In the genomic region with DNA sequence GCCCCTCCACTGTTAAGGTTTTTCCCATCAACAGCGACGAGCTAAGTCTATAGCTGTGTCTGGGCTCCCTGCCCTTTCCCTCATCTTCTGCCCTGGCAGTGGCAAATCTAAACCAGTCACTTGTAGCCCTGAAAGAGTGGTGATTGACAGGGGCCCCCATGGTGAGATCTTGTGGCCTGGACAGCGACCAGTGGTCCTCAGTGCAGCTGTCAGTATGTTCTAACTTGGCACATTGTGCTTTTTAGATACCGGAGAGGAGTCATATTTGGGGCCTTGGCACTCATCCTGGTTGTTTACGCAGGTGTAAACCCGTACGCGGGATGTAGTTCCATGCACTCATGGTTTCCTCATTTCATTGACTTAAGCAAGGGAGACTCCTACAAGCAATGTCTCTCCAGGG, we compare ENCODE assay signal across 24 cellular contexts. TPM values are rescaled to one million over a fixed set of nuclear protein-coding genes. Genes with fewer than 3 reads are reported as not detected.
DNase-seq lines count a peak whose midpoint lies in the region; ATAC-seq and TF ChIP-seq lines count a peak whose summit lies in the region.
"Had no signal": no experiment of that assay in that cellular context is flagged by ENCODE, and none has a peak within 500 bp of the region (broad histone marks: within the 10 kb centered on the region; RNA-seq: fewer than 3 reads in every experiment).

No MANE protein-coding gene starts in this region.

- H3K27ac ChIP-seq in IMR-90 (ENCODE audit: insufficient read depth, low read length) (no peak overlapping the region), gastroesophageal sphincter (peak overlapping the region in 3 of 4 donors; percentile 64 to 78 (median 74)), muscle layer of duodenum (ENCODE audit: low read length) (peak overlapping the region; percentile 62), thoracic aorta (peak overlapping the region; percentile 63 to 86), spleen (no peak overlapping the region)
- H3K27ac ChIP-seq: psoas muscle, skin epidermis, suprapubic skin had no signal

- TF ChIP-seq EP300 in gastroesophageal sphincter (IDR thresholded peaks at IDR 0.05): no peak

- H3K4ac ChIP-seq in IMR-90 (ENCODE audit: low read depth, low read length): no peak overlapping the region

- no peak overlapping the region for H3K14ac ChIP-seq in IMR-90 (replicated peaks; ENCODE audit: low read depth, low read length)

- no peak overlapping the region for H3K9ac ChIP-seq in IMR-90 (ENCODE audit: low read depth, low read length)

- no peak for TF ChIP-seq RAD21 in IMR-90 (IDR thresholded peaks at IDR 0.05; ENCODE audit: low read length)

- H3K36me3 ChIP-seq in IMR-90 (ENCODE audit: control insufficient read depth, insufficient read depth, low read length): peaks cover 12% of the 10 kb centered on the region
- H3K36me3 ChIP-seq in gastroesophageal sphincter: peaks cover 0 to 19% of the 10 kb centered on the region in 2 donors
- peaks cover 0 to 6% of the 10 kb centered on the region in 2 donors for H3K36me3 ChIP-seq in muscle layer of duodenum (ENCODE audit: control insufficient read depth in 1 of 2, insufficient read depth in 2 of 2, low read length in 2 of 2)
- peaks cover 7% of the 10 kb centered on the region for H3K36me3 ChIP-seq in thoracic aorta
- no peaks in the 10 kb centered on the region for H3K36me3 ChIP-seq in spleen
- H3K36me3 ChIP-seq: suprapubic skin had no signal

- DNase-seq in IMR-90: no peak
- DNase-seq in thoracic aorta (ENCODE audit: low spot score): no peak
- DNase-seq in spleen: no peak
- no peak for DNase-seq in dermis blood vessel endothelial cell
- no peak for DNase-seq in DMS53 treated with DMSO at 0.1 percent for 48 hours (lab: John Stamatoyannopoulos, UW; ENCODE audit: unreplicated experiment)
- DNase-seq: activated CD4-positive, alpha-beta T cell treated with anti-CD3 and anti-CD28 coated beads for 1 hour; activated CD8-positive, alpha-beta T cell treated with anti-CD3 and anti-CD28 coated beads for 36 hours; activated naive CD8-positive, alpha-beta T cell treated with anti-CD3 and anti-CD28 coated beads for 36 hours; CD4-positive, CD25-positive, alpha-beta regulatory T cell; cerebellar nuclear complex; DMS153; effector CD4-positive, alpha-beta T cell; erythroblast; foreskin fibroblast; KBM-7; NCI-H1417 treated with DMSO at 0.1 percent for 48 hours; NCI-H510A treated with DMSO at 0.1 percent for 48 hours; psoas muscle; T-helper 1 cell had no signal

- WGBS in IMR-90 (ENCODE audit: extremely low coverage in 2 of 2, insufficient read length in 1 of 2), 2 experiments: 86% methylated on average over 3 of the region's 8 CpGs; no CpG with 5 or more reads in 1 of the 2 experiments
- WGBS in gastroesophageal sphincter (ENCODE audit: low coverage in 1 of 2), 2 donors: 100% methylated on average over 3 of the region's 8 CpGs; no CpG with 5 or more reads in 1 of the 2 donors
- WGBS in spleen, 5 donors: 86 to 94% (median 91%) methylated on average over 8 of the region's 8 CpGs

- H3K23ac ChIP-seq in IMR-90 (ENCODE audit: low read depth, low read length): no peak overlapping the region

- H4K5ac ChIP-seq in IMR-90 (ENCODE audit: low read depth, low read length): no peak overlapping the region

- in situ Hi-C loops in IMR-90 (cut with MboI; ENCODE audit: low sequenced_read_pairs): loop anchor here (10.0 kb wide), 1 partner anchor 477 kb away; no protein-coding TSS in a partner anchor

- H3K4me3 ChIP-seq in IMR-90 (ENCODE audit: insufficient read depth, low read depth, low read length): no peak overlapping the region
- H3K4me3 ChIP-seq in gastroesophageal sphincter: no peak overlapping the region
- H3K4me3 ChIP-seq in muscle layer of duodenum (ENCODE audit: low read depth in 1 of 2, low read length in 2 of 2): no peak overlapping the region
- H3K4me3 ChIP-seq in thoracic aorta: no peak overlapping the region
- H3K4me3 ChIP-seq in spleen: no peak overlapping the region
- H3K4me3 ChIP-seq: mucosa of descending colon, psoas muscle, skin epidermis, suprapubic skin had no signal

- CTCF ChIA-PET in IMR-90 (lab: Yijun Ruan, JAX): interaction anchor here (1.2 kb wide), 1 partner anchor 10 kb away, joined by 3 read pairs; no protein-coding TSS in a partner anchor

- peaks cover 20% of the 10 kb centered on the region; the same call in 1 of the 2 replicates for H3K9me1 ChIP-seq in IMR-90 (ENCODE audit: insufficient read depth, low read length)

- H3K9me3 ChIP-seq in IMR-90 (ENCODE audit: control insufficient read depth, insufficient read depth, low read length): no peaks in the 10 kb centered on the region
- no peaks in the 10 kb centered on the region for H3K9me3 ChIP-seq in gastroesophageal sphincter
- no peaks in the 10 kb centered on the region for H3K9me3 ChIP-seq in muscle layer of duodenum (ENCODE audit: control insufficient read depth in 1 of 2, low read length in 2 of 2)
- no peaks in the 10 kb centered on the region for H3K9me3 ChIP-seq in thoracic aorta
- no peaks in the 10 kb centered on the region for H3K9me3 ChIP-seq in spleen
- H3K9me3 ChIP-seq: mucosa of descending colon, psoas muscle, suprapubic skin had no signal

- no peak overlapping the region for H2BK20ac ChIP-seq in IMR-90 (ENCODE audit: low read depth, low read length)

- no TSS peak for BruUV-seq in IMR-90 (replicated peaks; lab: Mats Ljungman, UMichigan)

- H3K56ac ChIP-seq in IMR-90 (ENCODE audit: extremely low read depth, insufficient read depth, low read length): no peak overlapping the region

- no peak overlapping the region for H4K8ac ChIP-seq in IMR-90 (ENCODE audit: low read depth in 2 of 2, low read length in 2 of 2)

- H2AK9ac ChIP-seq in IMR-90 (replicated peaks; ENCODE audit: low read depth, low read length, poor library complexity): peak overlapping the region; percentile 2

- H4K20me1 ChIP-seq in IMR-90 (ENCODE audit: insufficient read depth, low read length): peaks cover 9% of the 10 kb centered on the region; the same call in 1 of the 2 replicates

- dilution Hi-C loops in IMR-90 (cut with HindIII; ENCODE audit: low sequenced_read_pairs, unreplicated experiment): no loop called here

- no peak overlapping the region for H3K4me2 ChIP-seq in IMR-90 (ENCODE audit: low read depth, low read length)

- no peak overlapping the region for H3K18ac ChIP-seq in IMR-90 (ENCODE audit: low read depth, low read length)

- H3K79me1 ChIP-seq in IMR-90 (ENCODE audit: low read depth in 1 of 2, low read length in 2 of 2): peaks cover 0 to 8% of the 10 kb centered on the region in 2 experiments; a peak in 1 of 4 replicates

- H3K27me3 ChIP-seq in IMR-90 (ENCODE audit: control insufficient read depth, insufficient read depth, low read length) (no peaks in the 10 kb centered on the region), gastroesophageal sphincter (no peaks in the 10 kb centered on the region), muscle layer of duodenum (ENCODE audit: low read depth, low read length) (no peaks in the 10 kb centered on the region), thoracic aorta (replicated peaks; ENCODE audit: insufficient read depth) (no peaks in the 10 kb centered on the region), spleen (replicated peaks in 1 of 7) (no peaks in the 10 kb centered on the region)
- H3K27me3 ChIP-seq: suprapubic skin had no signal

- POLR2A ChIA-PET in IMR-90 (lab: Charles Lee; ENCODE audit: unreplicated experiment): no interaction called here

- peaks cover 21% of the 10 kb centered on the region for H3K4me1 ChIP-seq in IMR-90 (ENCODE audit: control insufficient read depth, insufficient read depth, low read length)
- H3K4me1 ChIP-seq in gastroesophageal sphincter: peaks cover 6 to 44% (median 11%) of the 10 kb centered on the region in 3 donors
- H3K4me1 ChIP-seq in muscle layer of duodenum (ENCODE audit: control insufficient read depth in 1 of 2, insufficient read depth in 2 of 2, low read length in 2 of 2): peaks cover 4 to 18% of the 10 kb centered on the region in 2 donors
- H3K4me1 ChIP-seq in thoracic aorta (ENCODE audit: control insufficient read depth in 1 of 2, low read depth in 2 of 2): peaks cover 9 to 48% of the 10 kb centered on the region in 2 donors
- no peaks in the 10 kb centered on the region for H3K4me1 ChIP-seq in spleen
- H3K4me1 ChIP-seq: psoas muscle had no signal

- H2BK15ac ChIP-seq in IMR-90 (ENCODE audit: low read depth, low read length): no peak overlapping the region

- H2AFZ ChIP-seq in IMR-90 (replicated peaks; ENCODE audit: low read length, poor library complexity): no peak overlapping the region

- intact Hi-C loops in IMR-90 (cut with micrococcal nuclease) (no loop called here), spleen (cut with DNase I; ENCODE audit: low total_unique reads) (no loop called here)

- no peak overlapping the region for H2BK5ac ChIP-seq in IMR-90 (ENCODE audit: low read depth, low read length, poor library complexity, severe bottlenecking)

- H4K91ac ChIP-seq in IMR-90 (ENCODE audit: insufficient read depth, low read depth, low read length): no peak overlapping the region

- no peak overlapping the region for H2BK120ac ChIP-seq in IMR-90 (ENCODE audit: low read depth, low read length)

- ATAC-seq in IMR-90 (ENCODE audit: low read depth) (no peak), gastroesophageal sphincter (no peak), thoracic aorta (ENCODE audit: insufficient number of reproducible peaks, low FRiP score, low read depth) (no peak)
- ATAC-seq: activated CD8-positive, alpha-beta T cell treated with anti-CD3 and anti-CD28 coated beads for 36 hours had no signal

- no peak for TF ChIP-seq CTCF in IMR-90 (conservative IDR thresholded peaks at IDR 0.05; ENCODE audit: low read depth, low read length)
- no peak for TF ChIP-seq CTCF in gastroesophageal sphincter (IDR thresholded peaks at IDR 0.05)
- no peak for TF ChIP-seq CTCF in thoracic aorta (IDR thresholded peaks at IDR 0.05)
- no peak for TF ChIP-seq CTCF in spleen (IDR thresholded peaks at IDR 0.05 in 8 of 11, conservative IDR thresholded peaks at IDR 0.05 in 3 of 11)

- TF ChIP-seq POLR2A in IMR-90 (IDR thresholded peaks at IDR 0.05; ENCODE audit: low read depth, low read length): no peak
- TF ChIP-seq POLR2A in gastroesophageal sphincter (IDR thresholded peaks at IDR 0.05): no peak
- no peak for TF ChIP-seq POLR2A in spleen (IDR thresholded peaks at IDR 0.05)

- no peak overlapping the region for H2AK5ac ChIP-seq in IMR-90 (ENCODE audit: low read depth, low read length)

TF ChIP-seq in IMR-90, 13 proteins besides CTCF, POLR2A, EP300 and RAD21 (continues in another document):
- TF ChIP-seq SMC3 (IDR thresholded peaks at IDR 0.05; ENCODE audit: low read depth, low read length) (no peak), CEBPB (IDR thresholded peaks at IDR 0.05; ENCODE audit: low read depth, low read length) (no peak), MXI1 (IDR thresholded peaks at IDR 0.05; ENCODE audit: borderline replicate concordance, low read depth, low read length) (no peak)

RNA-seq across cellular contexts. Expression of gene ARHGAP44, which starts 57.5 kb away (rescaled TPM):
- 0.54 and 1.1 TPM in 2 replicates for total RNA-seq in IMR-90 (2012; rRNA removed)
- polyA plus RNA-seq in IMR-90 (2012; rRNA removed): 1.0 and 1.2 TPM in 2 replicates
- 0.67 and 0.75 TPM in 2 replicates for polyA plus RNA-seq in IMR-90 (2012; cell fraction: cytosol; rRNA removed)
- polyA plus RNA-seq in IMR-90 (2012; cell fraction: nucleus; rRNA removed; ENCODE audit: low replicate concordance): 2.3 and 2.6 TPM in 2 replicates
- total RNA-seq in gastroesophageal sphincter: 10 to 100 TPM in 1 of 4 donors, 1 to 10 TPM in 3; 4.7 to 12.5 (median 6.5) TPM
- 10 to 100 TPM in 1 of 2 donors, 1 to 10 TPM in 1; 7.3 to 10.3 TPM for total RNA-seq in thoracic aorta
- 1 to 10 TPM; 1.2 to 2.6 (median 1.7) TPM for total RNA-seq in spleen
- under 1 TPM; 0.54 to 0.99 (median 0.70) TPM for polyA plus RNA-seq in spleen
- 0.47 and 0.68 TPM in 2 replicates for total RNA-seq in dermis blood vessel endothelial cell
- total RNA-seq: CD4-positive, CD25-positive, alpha-beta regulatory T cell had no signal

Comparison
In these comparisons a context has a peak if more than half of its experiments do, and no peak if none do; other contexts are left out.
1. H3K27ac ChIP-seq: peak in gastroesophageal sphincter (3 of 4), muscle layer of duodenum (single experiment) and thoracic aorta (2 of 2); none in IMR-90 (single experiment) and spleen (0 of 8).